Comparison of ENCODE assay signal across 22 cellular contexts in genomic region chr2:127879899-127880298, GRCh38. TPM values are rescaled to one million over a fixed set of nuclear protein-coding genes. Genes with fewer than 3 reads are reported as not detected.
DNase-seq lines count a peak whose midpoint lies in the region; ATAC-seq and TF ChIP-seq lines count a peak whose summit lies in the region.
"Had no signal": no experiment of that assay in that cellular context is flagged by ENCODE, and none has a peak within 500 bp of the region (broad histone marks: within the 10 kb centered on the region; RNA-seq: fewer than 3 reads in every experiment).

No MANE protein-coding gene starts in this region.

- intact Hi-C loops in activated CD4-positive, alpha-beta T cell treated with anti-CD3 and anti-CD28 coated beads, Interleukin-2, amount 10 ng/mL, durations not matched to agents 24 days and 14 days (cut with micrococcal nuclease): loop anchor here (10.0 kb wide), 1 partner anchor 215 kb away; the partner anchor contains the start of gene UGGT1

- peaks cover 44% of the 10 kb centered on the region for H4K20me1 ChIP-seq in Loucy (ENCODE audit: insufficient read depth, low read length, poor library complexity, severe bottlenecking)

- H3F3A ChIP-seq in Loucy (ENCODE audit: low read depth): no peaks in the 10 kb centered on the region

- peaks cover 50% of the 10 kb centered on the region for H3K4me1 Mint-ChIP-seq in activated CD4-positive, alpha-beta T cell treated with anti-CD3 and anti-CD28 coated beads, Interleukin-2, amount 10 ng/mL, durations not matched to agents 24 days and 14 days
- peaks cover 37 to 84% (median 63%) of the 10 kb centered on the region in 4 donors for H3K4me1 Mint-ChIP-seq in CD4-positive, CD25-positive, alpha-beta regulatory T cell
- peaks cover 27% of the 10 kb centered on the region for H3K4me1 Mint-ChIP-seq in nephron progenitor cell

- ATAC-seq in CD4-positive, CD25-positive, alpha-beta regulatory T cell (ENCODE audit: low read depth in 2 of 2): no peak
- no peak for ATAC-seq in HG02588 (IDR thresholded peaks at IDR 0.05; ENCODE audit: unreplicated experiment)
- ATAC-seq: A549; CD8-positive, alpha-beta T cell; HCT116 had no signal

- H3K27me3 ChIP-seq in CD4-positive, CD25-positive, alpha-beta regulatory T cell (ENCODE audit: control insufficient read depth, insufficient read depth, low read length): no peaks in the 10 kb centered on the region
- no peaks in the 10 kb centered on the region for H3K27me3 ChIP-seq in Loucy (ENCODE audit: insufficient read depth, low read length, poor library complexity, severe bottlenecking)
- H3K27me3 ChIP-seq in HAP-1 (ENCODE audit: low read depth): no peaks in the 10 kb centered on the region
- H3K27me3 ChIP-seq: BE2C; BLaER1 treated with 17β-estradiol and CSF1 and Interleukin-3, amounts not matched to agents 10 nM and 100 nM had no signal

- in situ Hi-C loops in GM13977 (cut with MboI; ENCODE audit: low pct_unique_long_range_greater_than_20kb, low sequenced_read_pairs, unreplicated experiment) (no loop called here), HAP-1 (cut with MboI; ENCODE audit: low sequenced_read_pairs) (no loop called here)

- TF ChIP-seq CTCF in Loucy (conservative IDR thresholded peaks at IDR 0.05; ENCODE audit: low read length): no peak
- no peak for TF ChIP-seq CTCF in nephron progenitor cell (IDR thresholded peaks at IDR 0.05)
- TF ChIP-seq CTCF in GM13977 (IDR thresholded peaks at IDR 0.05; ENCODE audit: extremely low read depth, insufficient read depth, missing control alignments): no peak

- peaks cover 92% of the 10 kb centered on the region for H3K79me2 ChIP-seq in Loucy (ENCODE audit: insufficient read depth, low read length)

- H3K4me2 ChIP-seq in Loucy (ENCODE audit: low read depth, low read length, poor library complexity, severe bottlenecking): peak overlapping the region; percentile 12
- H3K4me2 ChIP-seq: A549; BLaER1 treated with 17β-estradiol and CSF1 and Interleukin-3, amounts not matched to agents 10 nM and 100 nM had no signal

- H3K9ac ChIP-seq in Loucy (ENCODE audit: low read depth, low read length, poor library complexity, severe bottlenecking): no peak overlapping the region
- H3K9ac ChIP-seq: BLaER1 treated with 17β-estradiol and CSF1 and Interleukin-3, amounts not matched to agents 10 nM and 100 nM had no signal

- H3K4me1 ChIP-seq in CD4-positive, CD25-positive, alpha-beta regulatory T cell (ENCODE audit: control insufficient read depth, insufficient read depth, low read length, poor library complexity, severe bottlenecking): peaks cover 23% of the 10 kb centered on the region
- H3K4me1 ChIP-seq in Loucy (ENCODE audit: insufficient read depth, low read length, poor library complexity, severe bottlenecking): peaks cover 35% of the 10 kb centered on the region
- H3K4me1 ChIP-seq in HAP-1: peaks cover 14% of the 10 kb centered on the region
- H3K4me1 ChIP-seq: BE2C had no signal

- no peak overlapping the region for H3K27ac Mint-ChIP-seq in activated CD4-positive, alpha-beta T cell treated with anti-CD3 and anti-CD28 coated beads, Interleukin-2, amount 10 ng/mL, durations not matched to agents 24 days and 14 days
- peak overlapping the region in 2 of 3 donors; percentile 3 to 37 for H3K27ac Mint-ChIP-seq in CD4-positive, CD25-positive, alpha-beta regulatory T cell
- peak overlapping the region; percentile 80 for H3K27ac Mint-ChIP-seq in nephron progenitor cell
- H3K27ac Mint-ChIP-seq: CD8-positive, alpha-beta T cell had no signal

- H3K27ac ChIP-seq in CD4-positive, CD25-positive, alpha-beta regulatory T cell (ENCODE audit: insufficient read depth, low read length, poor library complexity, severe bottlenecking): no peak overlapping the region
- H3K27ac ChIP-seq: A549; BLaER1 treated with 17β-estradiol and CSF1 and Interleukin-3, amounts not matched to agents 10 nM and 100 nM had no signal

- no peaks in the 10 kb centered on the region for H3K9me3 ChIP-seq in CD4-positive, CD25-positive, alpha-beta regulatory T cell (ENCODE audit: control insufficient read depth in 2 of 2, low read length in 2 of 2)
- H3K9me3 ChIP-seq in Loucy (ENCODE audit: insufficient read depth, low read depth, low read length): no peaks in the 10 kb centered on the region
- H3K9me3 ChIP-seq in HAP-1: no peaks in the 10 kb centered on the region
- H3K9me3 ChIP-seq: A549; BE2C; BLaER1 treated with 17β-estradiol and CSF1 and Interleukin-3, amounts not matched to agents 10 nM and 100 nM; Caco-2 had no signal

- peak; percentile 35 for DNase-seq in activated CD4-positive, alpha-beta T cell treated with anti-CD3 and anti-CD28 coated beads, Interleukin-2, amount 10 ng/mL, durations not matched to agents 24 days and 14 days
- DNase-seq in activated CD4-positive, alpha-beta T cell treated with anti-CD3 and anti-CD28 coated beads, Interleukin-2, amount 50 U/mL, for 4 hours: no peak
- DNase-seq in CD4-positive, CD25-positive, alpha-beta regulatory T cell: no peak
- DNase-seq in nephron progenitor cell (no peak), GM13977 (ENCODE audit: low spot score) (no peak), HAP-1 (ENCODE audit: low spot score in 2 of 2) (no peak)
- DNase-seq: 8988T; ACHN; AML-193; BE2C; Caco-2; CD8-positive, alpha-beta T cell; DMS153; DND-41; GOT3; H7 had no signal

- H2AFZ ChIP-seq in Loucy (ENCODE audit: low read length): no peak overlapping the region

- H3K4me3 ChIP-seq in CD4-positive, CD25-positive, alpha-beta regulatory T cell (ENCODE audit: low read depth, low read length): no peak overlapping the region
- no peak overlapping the region for H3K4me3 ChIP-seq in Loucy (ENCODE audit: low read length, poor library complexity, severe bottlenecking)
- no peak overlapping the region for H3K4me3 ChIP-seq in HAP-1
- H3K4me3 ChIP-seq: A549; BLaER1 treated with 17β-estradiol and CSF1 and Interleukin-3, amounts not matched to agents 10 nM and 100 nM had no signal

- peaks cover 45% of the 10 kb centered on the region for H3K36me3 Mint-ChIP-seq in activated CD4-positive, alpha-beta T cell treated with anti-CD3 and anti-CD28 coated beads, Interleukin-2, amount 10 ng/mL, durations not matched to agents 24 days and 14 days (ENCODE audit: low read depth)
- H3K36me3 Mint-ChIP-seq in CD4-positive, CD25-positive, alpha-beta regulatory T cell: peaks cover 4% of the 10 kb centered on the region
- peaks cover 33% of the 10 kb centered on the region for H3K36me3 Mint-ChIP-seq in nephron progenitor cell (ENCODE audit: low read depth)

- H3K9me3 Mint-ChIP-seq in activated CD4-positive, alpha-beta T cell treated with anti-CD3 and anti-CD28 coated beads, Interleukin-2, amount 10 ng/mL, durations not matched to agents 24 days and 14 days: no peaks in the 10 kb centered on the region
- H3K9me3 Mint-ChIP-seq in CD4-positive, CD25-positive, alpha-beta regulatory T cell: no peaks in the 10 kb centered on the region
- H3K9me3 Mint-ChIP-seq in nephron progenitor cell: no peaks in the 10 kb centered on the region
- H3K9me3 Mint-ChIP-seq: CD14-positive monocyte; CD8-positive, alpha-beta T cell had no signal

- H3K4me3 Mint-ChIP-seq in activated CD4-positive, alpha-beta T cell treated with anti-CD3 and anti-CD28 coated beads, Interleukin-2, amount 10 ng/mL, durations not matched to agents 24 days and 14 days: no peak overlapping the region
- H3K4me3 Mint-ChIP-seq in CD4-positive, CD25-positive, alpha-beta regulatory T cell: no peak overlapping the region
- no peak overlapping the region for H3K4me3 Mint-ChIP-seq in nephron progenitor cell
- H3K4me3 Mint-ChIP-seq: CD14-positive monocyte; CD8-positive, alpha-beta T cell had no signal

- H3K9me2 ChIP-seq in Loucy (replicated peaks; ENCODE audit: low read depth, low read length): no peaks in the 10 kb centered on the region

- no peaks in the 10 kb centered on the region for H3K27me3 Mint-ChIP-seq in activated CD4-positive, alpha-beta T cell treated with anti-CD3 and anti-CD28 coated beads, Interleukin-2, amount 10 ng/mL, durations not matched to agents 24 days and 14 days
- H3K27me3 Mint-ChIP-seq in CD4-positive, CD25-positive, alpha-beta regulatory T cell: no peaks in the 10 kb centered on the region
- no peaks in the 10 kb centered on the region for H3K27me3 Mint-ChIP-seq in nephron progenitor cell (ENCODE audit: low read depth, poor library complexity)

- H3K36me3 ChIP-seq in CD4-positive, CD25-positive, alpha-beta regulatory T cell (ENCODE audit: control insufficient read depth, insufficient read depth, low read length): peaks cover 19% of the 10 kb centered on the region
- H3K36me3 ChIP-seq in Loucy (ENCODE audit: insufficient read depth, low read length) (no peaks in the 10 kb centered on the region; the same call in 1 of the 2 replicates), HAP-1 (replicated peaks) (peaks cover 37% of the 10 kb centered on the region)
- H3K36me3 ChIP-seq: BE2C had no signal

RNA-seq across cellular contexts. Expression of gene AMMECR1L, which starts 5.9 kb away (rescaled TPM):
- 20.2 and 21.0 TPM in 2 replicates for total RNA-seq in activated CD4-positive, alpha-beta T cell treated with anti-CD3 and anti-CD28 coated beads, Interleukin-2, amount 10 ng/mL, durations not matched to agents 24 days and 14 days
- 14.0 TPM for total RNA-seq in CD4-positive, CD25-positive, alpha-beta regulatory T cell
- 1 to 10 TPM; 3.3 to 8.5 (median 5.6) TPM for polyA plus RNA-seq in CD4-positive, CD25-positive, alpha-beta regulatory T cell

RNA-seq across cellular contexts. Expression of gene POLR2D, which starts 21.9 kb away (rescaled TPM):
- 77.5 and 80.4 TPM in 2 replicates for total RNA-seq in activated CD4-positive, alpha-beta T cell treated with anti-CD3 and anti-CD28 coated beads, Interleukin-2, amount 10 ng/mL, durations not matched to agents 24 days and 14 days
- 25.3 TPM for total RNA-seq in CD4-positive, CD25-positive, alpha-beta regulatory T cell
- polyA plus RNA-seq in CD4-positive, CD25-positive, alpha-beta regulatory T cell: 10 to 100 TPM; 31.8 to 44.1 (median 36.0) TPM
